Comparison of ENCODE assay signal across 18 cellular contexts in the genomic region with DNA sequence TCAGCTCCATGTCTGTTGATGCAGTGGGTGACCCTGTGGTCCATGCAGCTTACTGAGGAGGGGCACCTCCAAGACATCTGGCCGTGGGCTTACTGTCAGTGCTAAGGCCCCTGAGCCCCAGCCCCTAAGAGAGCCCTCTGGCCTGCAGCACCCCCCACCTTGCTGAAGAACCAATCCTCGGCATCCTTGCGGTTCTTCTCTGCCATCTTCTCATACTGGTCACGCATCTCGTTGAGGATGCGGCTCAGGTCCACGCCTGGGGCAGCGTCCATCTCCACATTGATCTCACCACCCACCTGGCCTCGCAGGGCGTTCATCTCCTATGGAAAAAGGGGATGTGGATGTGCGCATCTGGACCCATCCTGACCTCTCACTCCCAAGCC. TPM values are rescaled to one million over a fixed set of nuclear protein-coding genes. Genes with fewer than 3 reads are reported as not detected.
"Had no signal": no experiment of that assay in that cellular context is flagged by ENCODE, and none has a peak within 500 bp of the region (broad histone marks: within the 10 kb centered on the region; RNA-seq: fewer than 3 reads in every experiment).

No MANE protein-coding gene starts in this region.

RNA-seq across cellular contexts. Expression of a gene that starts 2.9 kb away (rescaled TPM):
- total RNA-seq: endodermal cell; left lobe of liver; naive thymus-derived CD4-positive, alpha-beta T cell; subcutaneous adipose tissue had no signal
- polyA plus RNA-seq: heart left ventricle; naive thymus-derived CD4-positive, alpha-beta T cell; neural cell had no signal

RNA-seq across cellular contexts. Expression of a gene that starts 8.9 kb away (rescaled TPM):
- total RNA-seq: cerebellum; dermis microvascular lymphatic vessel endothelial cell; endodermal cell; endothelial cell of umbilical vein; fibroblast of lung; frontal cortex; glomerular endothelial cell; heart left ventricle; left lobe of liver; naive thymus-derived CD4-positive, alpha-beta T cell; uterus had no signal
- polyA plus RNA-seq: endothelial cell of umbilical vein; naive thymus-derived CD4-positive, alpha-beta T cell; neural cell had no signal

RNA-seq across cellular contexts. Expression of a gene that starts 34.7 kb away (rescaled TPM):
- total RNA-seq: cerebellum; dermis microvascular lymphatic vessel endothelial cell; endodermal cell; fibroblast of lung; frontal cortex; glomerular endothelial cell; left lobe of liver; naive thymus-derived CD4-positive, alpha-beta T cell had no signal
- polyA plus RNA-seq: heart left ventricle; naive thymus-derived CD4-positive, alpha-beta T cell; neural cell had no signal

RNA-seq across cellular contexts. Expression of a gene that starts 49.6 kb away (rescaled TPM):
- total RNA-seq: cerebellum; dermis microvascular lymphatic vessel endothelial cell; endodermal cell; endothelial cell of umbilical vein; fibroblast of lung; frontal cortex; glomerular endothelial cell; heart left ventricle; left lobe of liver; naive thymus-derived CD4-positive, alpha-beta T cell; pancreas; prostate gland; renal cortical epithelial cell; skeletal muscle tissue; subcutaneous adipose tissue; transverse colon had no signal
- polyA plus RNA-seq: endothelial cell of umbilical vein; fibroblast of lung; heart left ventricle; naive thymus-derived CD4-positive, alpha-beta T cell; neural cell; pancreas had no signal
